Comparison of ENCODE assay signal across 15 cellular contexts in the genomic region with DNA sequence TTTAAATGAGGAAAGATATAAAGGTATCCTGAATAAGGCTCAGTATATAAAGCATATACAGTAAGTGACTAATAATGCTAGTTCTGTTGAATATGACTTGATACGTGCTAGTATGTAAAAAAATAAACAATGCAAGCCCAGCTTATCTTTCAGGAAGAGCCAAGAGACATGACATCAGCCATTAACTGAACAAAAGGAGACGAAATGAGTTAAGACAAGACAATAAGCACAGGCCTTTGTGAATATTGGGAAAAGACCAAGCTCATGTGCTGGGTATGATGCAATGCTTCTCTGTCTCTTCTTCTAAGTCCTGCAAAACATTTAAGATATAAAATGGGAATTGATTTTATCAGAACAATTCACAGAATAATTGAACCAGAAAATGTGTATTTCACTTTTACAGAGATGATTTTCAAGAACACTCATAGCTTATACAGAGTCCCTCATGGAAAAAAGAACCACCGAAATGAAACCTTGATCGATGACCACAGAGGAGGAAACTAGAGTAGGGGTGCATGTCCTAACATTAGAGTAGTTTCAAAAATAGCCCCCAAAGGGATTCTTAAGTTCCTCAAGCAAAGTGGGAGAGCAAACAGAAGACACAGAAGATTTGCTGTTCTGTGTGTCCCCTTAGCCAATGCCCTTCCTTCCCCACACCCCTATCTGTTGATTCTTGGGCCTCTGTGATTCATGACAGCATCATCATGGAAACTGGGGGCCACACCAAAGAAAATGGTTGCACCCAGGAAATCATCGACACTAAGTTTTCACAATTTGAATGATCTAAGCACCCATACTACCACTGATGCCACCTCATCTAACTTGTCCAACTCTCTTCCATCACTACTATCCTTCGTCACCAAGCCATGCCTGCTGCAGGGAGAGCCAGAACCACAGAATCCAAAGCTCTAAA.
DNase-seq lines count a peak whose midpoint lies in the region; ATAC-seq, FAIRE-seq and TF ChIP-seq lines count a peak whose summit lies in the region.
"Had no signal": no experiment of that assay in that cellular context is flagged by ENCODE, and none has a peak within 500 bp of the region (broad histone marks: within the 10 kb centered on the region; RNA-seq: fewer than 3 reads in every experiment).

No MANE protein-coding gene starts in this region.

- H3K36me3 ChIP-seq in RWPE2 (ENCODE audit: low read depth) (no peaks in the 10 kb centered on the region), small intestine (ENCODE audit: control insufficient read depth in 2 of 2, insufficient read depth in 2 of 2, low read length in 2 of 2) (no peaks in the 10 kb centered on the region)
- H3K36me3 ChIP-seq: right atrium auricular region, stomach had no signal

- no peak for FAIRE-seq in small intestine (lab: Jason Lieb, UNC)
- FAIRE-seq: GM12892, K562 had no signal

- 73 to 79% (median 78%) methylated on average over 6 of the region's 6 CpGs for WGBS in small intestine, 3 donors

- peak; percentile 22 to 27 for DNase-seq in stimulated activated CD4-positive, alpha-beta T cell treated with anti-CD3 and anti-CD28 coated beads, Interleukin-15, amount 100 ng/mL, for 48 hours (ENCODE audit: low read depth in 2 of 2)
- no peak for DNase-seq in stimulated activated CD4-positive, alpha-beta T cell treated with anti-CD3 and anti-CD28 coated beads, Interleukin-4, amount 100 ng/mL, for 1 hour
- DNase-seq in RWPE2 (ENCODE audit: low spot score) = no peak
- peak; percentile 40 for DNase-seq in fibroblast of peridontal ligament (ENCODE audit: extremely low read depth)
- no peak for DNase-seq in NCI-H446 treated with DMSO at 0.1 percent for 48 hours (lab: John Stamatoyannopoulos, UW)
- DNase-seq in T-helper 1 cell = no peak
- no peak for DNase-seq in small intestine
- DNase-seq: effector CD8-positive, alpha-beta T cell; midbrain; NCI-H187 treated with DMSO at 0.1 percent for 48 hours; stomach had no signal

- TF ChIP-seq CTCF in RWPE2 (IDR thresholded peaks at IDR 0.05; ENCODE audit: poor library complexity, severe bottlenecking) = no peak

- H3K27me3 ChIP-seq in RWPE2 (ENCODE audit: insufficient read depth, poor library complexity, severe bottlenecking) (no peaks in the 10 kb centered on the region), small intestine (ENCODE audit: control insufficient read depth in 2 of 2, insufficient read depth in 2 of 2, low read length in 2 of 2) (no peaks in the 10 kb centered on the region)
- H3K27me3 ChIP-seq: right atrium auricular region, stomach had no signal

- ATAC-seq in RWPE2 (ENCODE audit: low read depth) = peak; percentile 31; the same call in 1 of the 3 replicates
- ATAC-seq in HG03469 (IDR thresholded peaks at IDR 0.05; ENCODE audit: unreplicated experiment) = no peak
- ATAC-seq: K562 had no signal

- H3K9me3 ChIP-seq in RWPE2 (ENCODE audit: severe bottlenecking) (no peaks in the 10 kb centered on the region), small intestine (ENCODE audit: control insufficient read depth, low read depth) (no peaks in the 10 kb centered on the region)
- H3K9me3 ChIP-seq: right atrium auricular region had no signal

- H3K4me3 ChIP-seq in RWPE2 (ENCODE audit: severe bottlenecking) (no peak overlapping the region), small intestine (ENCODE audit: low read depth in 1 of 2, low read length in 2 of 2) (no peak overlapping the region)
- H3K4me3 ChIP-seq: K562, right atrium auricular region, stomach had no signal

- H3K4me1 ChIP-seq in RWPE2 (ENCODE audit: insufficient read depth, poor library complexity, severe bottlenecking) (no peaks in the 10 kb centered on the region), small intestine (ENCODE audit: control insufficient read depth in 2 of 2, insufficient read depth in 1 of 2, low read depth in 1 of 2, low read length in 1 of 2) (no peaks in the 10 kb centered on the region)
- H3K4me1 ChIP-seq: right atrium auricular region, stomach had no signal

- no peak overlapping the region for H3K27ac ChIP-seq in RWPE2 (ENCODE audit: poor library complexity, severe bottlenecking)
- H3K27ac ChIP-seq in small intestine (ENCODE audit: low read depth in 1 of 2, low read length in 1 of 2) = no peak overlapping the region
- H3K27ac ChIP-seq: right atrium auricular region, stomach had no signal

Comparison
In these comparisons a context has a peak if more than half of its experiments do, and no peak if none do; other contexts are left out.
1. DNase-seq: peak in stimulated activated CD4-positive, alpha-beta T cell treated with anti-CD3 and anti-CD28 coated beads, Interleukin-15, amount 100 ng/mL, for 48 hours (2 of 2) and fibroblast of peridontal ligament (single experiment); none in stimulated activated CD4-positive, alpha-beta T cell treated with anti-CD3 and anti-CD28 coated beads, Interleukin-4, amount 100 ng/mL, for 1 hour (single experiment), RWPE2 (single experiment), NCI-H446 treated with DMSO at 0.1 percent for 48 hours (single experiment), T-helper 1 cell (0 of 5) and small intestine (single experiment).